In the genomic region with DNA sequence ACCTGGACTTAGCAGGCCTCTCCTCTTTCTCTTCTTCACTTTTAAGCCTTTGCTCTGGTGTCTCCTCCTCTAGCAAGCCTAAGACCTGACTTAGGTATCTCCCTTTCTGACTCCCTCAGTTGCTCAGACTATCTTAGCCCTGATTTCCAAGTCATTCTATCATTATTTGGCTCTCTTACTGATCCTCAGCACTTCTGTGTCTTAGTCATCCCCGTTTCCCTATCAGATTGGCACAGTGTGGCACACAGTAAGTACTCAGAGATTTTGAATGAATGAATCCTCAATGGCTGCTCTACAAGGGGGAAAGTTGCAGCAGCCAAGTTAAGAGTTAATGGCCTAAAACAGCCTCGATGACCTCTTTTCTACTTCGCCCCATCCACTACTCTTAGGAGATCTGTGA, we compare ENCODE assay signal across 17 cellular contexts. TPM values are rescaled to one million over a fixed set of nuclear protein-coding genes. Genes with fewer than 3 reads are reported as not detected.
DNase-seq lines count a peak whose midpoint lies in the region; ATAC-seq and TF ChIP-seq lines count a peak whose summit lies in the region.
"Had no signal": no experiment of that assay in that cellular context is flagged by ENCODE, and none has a peak within 500 bp of the region (broad histone marks: within the 10 kb centered on the region; RNA-seq: fewer than 3 reads in every experiment).

No MANE protein-coding gene starts in this region.

- peaks cover 12% of the 10 kb centered on the region for H3F3A ChIP-seq in smooth muscle cell (ENCODE audit: low read depth)

- 91% methylated on average over 3 of the region's 3 CpGs for WGBS in smooth muscle cell (ENCODE audit: low lambda C conversion rate)
- 51% methylated on average over 3 of the region's 3 CpGs for WGBS in right lobe of liver (ENCODE audit: insufficient coverage, low coverage, low lambda C conversion rate, missing lambda C conversion rate)

- H3K9ac ChIP-seq in smooth muscle cell (ENCODE audit: low read depth): no peak overlapping the region

- POLR2A ChIA-PET in CD4-positive, alpha-beta T cell (lab: Charles Lee): no interaction called here

- H3K27me3 Mint-ChIP-seq in CD4-positive, alpha-beta T cell: peaks cover under 1% of the 10 kb centered on the region

- H3K36me3 ChIP-seq in smooth muscle cell (ENCODE audit: low read depth) (no peaks in the 10 kb centered on the region), right lobe of liver (no peaks in the 10 kb centered on the region)
- H3K36me3 ChIP-seq: SJSA1 had no signal

- H3K4me3 Mint-ChIP-seq in CD4-positive, alpha-beta T cell: no peak overlapping the region
- H3K4me3 Mint-ChIP-seq: GM23338 had no signal

- peaks cover 44% of the 10 kb centered on the region for H3K4me1 Mint-ChIP-seq in CD4-positive, alpha-beta T cell (ENCODE audit: low read depth)
- H3K4me1 Mint-ChIP-seq: GM23338 had no signal

- intact Hi-C loops in CD4-positive, alpha-beta T cell (cut with DNase I, micrococcal nuclease): no loop called here
- intact Hi-C loops in right lobe of liver (cut with DNase I): no loop called here

- CTCF ChIA-PET in CD4-positive, alpha-beta T cell (lab: Charles Lee): no interaction called here

- peaks cover 18% of the 10 kb centered on the region for H3K79me2 ChIP-seq in smooth muscle cell (ENCODE audit: low read depth)

- peaks cover 5% of the 10 kb centered on the region for H3K4me1 ChIP-seq in smooth muscle cell (ENCODE audit: low read depth)
- H3K4me1 ChIP-seq in right lobe of liver: peaks cover 0 to 2% (median 0%) of the 10 kb centered on the region in 4 donors
- H3K4me1 ChIP-seq: SJSA1 had no signal

- no peak for TF ChIP-seq POLR2A in right lobe of liver (IDR thresholded peaks at IDR 0.05)

- H3K4me2 ChIP-seq in smooth muscle cell: no peak overlapping the region
- H3K4me2 ChIP-seq: GM23338 had no signal

- H4K20me1 ChIP-seq in smooth muscle cell (ENCODE audit: low read depth): peaks cover 19% of the 10 kb centered on the region

- no peak overlapping the region for H2AFZ ChIP-seq in smooth muscle cell (ENCODE audit: low read depth)
- H2AFZ ChIP-seq: GM23338 had no signal

- no peaks in the 10 kb centered on the region for H3K36me3 Mint-ChIP-seq in CD4-positive, alpha-beta T cell (ENCODE audit: low read depth)
- H3K36me3 Mint-ChIP-seq: CD4-positive, CD25-positive, alpha-beta regulatory T cell had no signal

- no peaks in the 10 kb centered on the region for H3K9me3 ChIP-seq in CD4-positive, alpha-beta T cell (ENCODE audit: control insufficient read depth, low read length)
- H3K9me3 ChIP-seq in smooth muscle cell (replicated peaks; ENCODE audit: low read depth): no peaks in the 10 kb centered on the region
- H3K9me3 ChIP-seq in right lobe of liver: no peaks in the 10 kb centered on the region
- H3K9me3 ChIP-seq: SJSA1 had no signal

- H3K27ac ChIP-seq in CD4-positive, alpha-beta T cell (ENCODE audit: low read depth, low read length): no peak overlapping the region
- H3K27ac ChIP-seq in smooth muscle cell (ENCODE audit: low read depth) (peak overlapping the region; percentile 78), right lobe of liver (no peak overlapping the region)
- H3K27ac ChIP-seq: SJSA1 had no signal

- TF ChIP-seq CTCF in CD4-positive, alpha-beta T cell (IDR thresholded peaks at IDR 0.05): no peak
- no peak for TF ChIP-seq CTCF in fibroblast of the aortic adventitia (IDR thresholded peaks at IDR 0.05; ENCODE audit: insufficient read depth, low read length)
- TF ChIP-seq CTCF in smooth muscle cell (IDR thresholded peaks at IDR 0.05; ENCODE audit: borderline replicate concordance, insufficient read depth, poor library complexity, severe bottlenecking): no peak
- no peak for TF ChIP-seq CTCF in right lobe of liver (IDR thresholded peaks at IDR 0.05)

- no peaks in the 10 kb centered on the region for H3K27me3 ChIP-seq in CD4-positive, alpha-beta T cell (ENCODE audit: control insufficient read depth, insufficient read depth, low read length)
- no peaks in the 10 kb centered on the region for H3K27me3 ChIP-seq in smooth muscle cell (ENCODE audit: low read depth)
- H3K27me3 ChIP-seq in right lobe of liver: peaks cover 0 to 6% of the 10 kb centered on the region in 2 donors

- no peak overlapping the region for H3K4me3 ChIP-seq in fibroblast of the aortic adventitia (ENCODE audit: low read depth, low read length)
- no peak overlapping the region for H3K4me3 ChIP-seq in smooth muscle cell
- H3K4me3 ChIP-seq in right lobe of liver: no peak overlapping the region
- H3K4me3 ChIP-seq: GM23338, SJSA1 had no signal

- no peaks in the 10 kb centered on the region for H3K9me3 Mint-ChIP-seq in CD4-positive, alpha-beta T cell
- H3K9me3 Mint-ChIP-seq: CD4-positive, CD25-positive, alpha-beta regulatory T cell; GM23338 had no signal

- ATAC-seq in CD4-positive, alpha-beta T cell (ENCODE audit: poor library complexity): no peak
- ATAC-seq in GM21786 (IDR thresholded peaks at IDR 0.05; ENCODE audit: unreplicated experiment): no peak
- ATAC-seq in right lobe of liver: no peak
- ATAC-seq: GM23338, HCT116 had no signal

- H3K27ac Mint-ChIP-seq in CD4-positive, alpha-beta T cell: peak overlapping the region; percentile 90
- H3K27ac Mint-ChIP-seq: GM23338 had no signal

- DNase-seq in CD4-positive, alpha-beta T cell: no peak
- DNase-seq in NCI-H226: peak; percentile 21
- DNase-seq in fibroblast of the aortic adventitia (ENCODE audit: low read depth): peak; percentile 60
- no peak for DNase-seq in smooth muscle cell (lab: John Stamatoyannopoulos, UW; ENCODE audit: unreplicated experiment)
- no peak for DNase-seq in right lobe of liver
- DNase-seq in GF-D8 (lab: John Stamatoyannopoulos, UW): no peak
- DNase-seq: ACHN; AML-193; CD4-positive, CD25-positive, alpha-beta regulatory T cell; NCI-H1417; NCI-H187 treated with DMSO at 0.1 percent for 48 hours; NCI-H748 treated with DMSO at 0.1 percent for 48 hours; RPMI8226 had no signal

RNA-seq across cellular contexts. Expression of gene KCTD12, which starts 8.2 kb away (rescaled TPM):
- total RNA-seq in CD4-positive, alpha-beta T cell: 1 to 10 TPM; 4.8 to 4.9 TPM
- total RNA-seq in fibroblast of the aortic adventitia (ENCODE audit: low replicate concordance): 62.6 and 176 TPM in 2 replicates
- total RNA-seq in smooth muscle cell: 311 and 363 TPM in 2 replicates
- polyA plus RNA-seq in smooth muscle cell: 42.5 and 48.5 TPM in 2 replicates
- 10 to 100 TPM in 1 of 6 experiments, 1 to 10 TPM in 5; 3.5 to 10.9 (median 7.1) TPM for total RNA-seq in right lobe of liver

Comparison
In these comparisons a context has a peak if more than half of its experiments do, and no peak if none do; other contexts are left out.
1. DNase-seq: peak in NCI-H226 (single experiment) and fibroblast of the aortic adventitia (single experiment); none in CD4-positive, alpha-beta T cell (0 of 10), smooth muscle cell (single experiment), right lobe of liver (0 of 3) and GF-D8 (single experiment).